In genomic region chr3:180496995-180497394, GRCh38 we compare ENCODE assay signal across 5 cellular contexts.
"Had no signal": no experiment of that assay in that cellular context is flagged by ENCODE, and none has a peak within 500 bp of the region (broad histone marks: within the 10 kb centered on the region; RNA-seq: fewer than 3 reads in every experiment).

No MANE protein-coding gene starts in this region.

- H3K4me3 ChIP-seq: GM23248, K562 had no signal

- DNase-seq: GM23248, H9, HCEC 1CT, IMR-90 had no signal

- H2AFZ ChIP-seq: GM23248 had no signal

- ATAC-seq: K562 had no signal

- H3K27ac Mint-ChIP-seq: H9 had no signal

- H3K4me1 Mint-ChIP-seq: H9 had no signal

- H3K9ac ChIP-seq: GM23248 had no signal

- H3K4me3 Mint-ChIP-seq: H9 had no signal

- H3K27ac ChIP-seq: GM23248 had no signal
